14 cellular contexts compared by ENCODE assay signal in the genomic region with DNA sequence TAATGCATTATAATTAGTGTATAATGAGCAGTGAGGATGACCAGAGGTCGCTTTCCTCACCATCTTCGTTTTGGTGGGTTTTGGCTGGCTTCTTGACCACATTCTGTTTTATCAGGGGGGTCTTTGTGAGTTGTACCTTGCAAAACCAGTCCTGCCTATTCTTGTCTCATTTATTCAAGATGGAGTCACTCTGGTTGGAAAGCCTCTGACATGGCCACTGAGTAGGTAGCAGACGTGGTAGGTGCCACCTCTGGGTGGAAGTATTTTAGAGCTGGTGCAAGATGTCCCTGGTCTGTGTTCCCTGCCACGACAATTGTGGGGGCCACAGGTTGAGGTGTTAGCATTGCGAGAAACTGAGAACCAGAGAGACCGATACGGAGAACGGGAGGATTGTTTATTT.
"Had no signal": no experiment of that assay in that cellular context is flagged by ENCODE, and none has a peak within 500 bp of the region (broad histone marks: within the 10 kb centered on the region; RNA-seq: fewer than 3 reads in every experiment).

No MANE protein-coding gene starts in this region.

- H3K27ac ChIP-seq: dorsolateral prefrontal cortex, sigmoid colon, spleen, testis had no signal

- H3K27me3 ChIP-seq: testis had no signal

- DNase-seq: activated CD4-positive, alpha-beta T cell treated with anti-CD3 and anti-CD28 coated beads, Interleukin-2, amount 50 U/mL, for 4 hours; activated naive CD4-positive, alpha-beta T cell; activated T-cell treated with anti-CD3 and anti-CD28 coated beads for 4 hours; anterior cingulate cortex; dorsolateral prefrontal cortex; erythroblast; nephron progenitor cell; sigmoid colon; spleen; stimulated activated naive CD8-positive, alpha-beta T cell treated with anti-CD3 and anti-CD28 coated beads, Interleukin-15, amount 100 ng/mL, for 72 hours; T-cell; T-helper 9 cell; testis had no signal

- H3K27me3 Mint-ChIP-seq: stimulated activated naive CD8-positive, alpha-beta T cell treated with anti-CD3 and anti-CD28 coated beads, Interleukin-15, amount 100 ng/mL, for 72 hours had no signal

- H3K36me3 Mint-ChIP-seq: T-cell had no signal

- H3K36me3 ChIP-seq: sigmoid colon, spleen had no signal

- H3K27ac Mint-ChIP-seq: T-cell had no signal

- H3K4me1 Mint-ChIP-seq: T-cell had no signal

- ATAC-seq: activated CD4-positive, CD25-positive, alpha-beta regulatory T cell treated with anti-CD3 and anti-CD28 coated beads, Interleukin-2, amount 50 U/mL, for 24 hours; stimulated activated naive CD8-positive, alpha-beta T cell treated with anti-CD3 and anti-CD28 coated beads, Interleukin-15, amount 100 ng/mL, for 72 hours; T-cell had no signal

- H3K9me3 ChIP-seq: testis had no signal

- H3K4me3 Mint-ChIP-seq: nephron progenitor cell; stimulated activated naive CD8-positive, alpha-beta T cell treated with anti-CD3 and anti-CD28 coated beads, Interleukin-15, amount 100 ng/mL, for 72 hours; T-cell had no signal

- H3K4me1 ChIP-seq: sigmoid colon, spleen had no signal

- H3K4me3 ChIP-seq: dorsolateral prefrontal cortex, sigmoid colon, spleen, testis had no signal

- H3K9me3 Mint-ChIP-seq: T-cell had no signal
